In genomic region chr9:96934097-96934496, GRCh38 we compare ENCODE assay signal across 18 cellular contexts. TPM values are rescaled to one million over a fixed set of nuclear protein-coding genes. Genes with fewer than 3 reads are reported as not detected.
"Had no signal": no experiment of that assay in that cellular context is flagged by ENCODE, and none has a peak within 500 bp of the region (broad histone marks: within the 10 kb centered on the region; RNA-seq: fewer than 3 reads in every experiment).

No MANE protein-coding gene starts in this region.

RNA-seq across cellular contexts. Expression of gene NUTM2G, which starts 5.5 kb away (rescaled TPM):
- total RNA-seq: kidney epithelial cell; left ventricle myocardium inferior; lower leg skin; lung; mononuclear cell; naive thymus-derived CD4-positive, alpha-beta T cell; natural killer cell treated with Interleukin-12 subunit alpha and Interleukin-12 subunit beta and Interleukin-15 and Interleukin-18, amount 100 ng/mL, for 72 hours; neural crest cell; osteoblast; pancreas; psoas muscle; sigmoid colon; skeletal muscle tissue; smooth muscle cell; temporal lobe; tibial nerve; ureter; uterus had no signal
- polyA plus RNA-seq: lung, pancreas had no signal
